In the genomic region with DNA sequence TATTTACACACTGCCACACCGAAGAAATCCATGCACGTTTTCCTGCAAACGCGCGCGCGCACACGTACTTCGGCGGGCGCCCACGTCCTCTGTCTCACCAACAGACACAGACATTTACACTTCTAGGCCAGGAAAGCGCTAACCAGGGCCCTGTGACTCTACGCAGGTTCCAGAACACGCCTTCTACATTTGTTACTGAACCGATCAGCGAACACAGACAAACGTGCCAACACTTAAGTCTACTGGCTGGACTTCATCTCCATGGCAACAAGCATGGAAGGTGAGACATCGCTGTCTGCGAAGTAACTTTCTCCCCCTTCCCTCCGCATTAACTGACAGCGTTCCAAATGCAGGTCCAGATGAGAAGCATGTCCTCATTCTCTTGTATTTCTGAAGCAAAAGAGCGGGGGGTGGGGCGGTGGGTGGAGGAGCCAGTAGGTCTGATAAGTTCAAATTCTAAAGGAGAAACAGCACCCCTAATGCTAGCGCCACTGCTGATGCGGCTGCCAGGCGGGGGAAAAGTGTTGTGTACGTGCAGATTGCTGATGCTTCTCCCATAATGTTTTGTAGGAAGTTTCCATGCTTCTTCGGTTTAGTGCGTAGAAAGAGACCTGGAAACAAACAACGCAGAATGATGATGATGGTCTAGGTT, we compare ENCODE assay signal across 1 cellular context.
TF ChIP-seq lines count a peak whose summit lies in the region.

A gene (plus strand): TSS at position 92 of the 652 bp plus-strand sequence. CDS start 9,636 bp downstream, outside the sequence.

TF ChIP-seq in GM12878, 131 proteins besides CTCF, POLR2A, EP300 and RAD21:
- TF ChIP-seq IKZF2 (IDR thresholded peaks at IDR 0.05) = no peak
